ENCODE assay signal across 10 cellular contexts in the genomic region with DNA sequence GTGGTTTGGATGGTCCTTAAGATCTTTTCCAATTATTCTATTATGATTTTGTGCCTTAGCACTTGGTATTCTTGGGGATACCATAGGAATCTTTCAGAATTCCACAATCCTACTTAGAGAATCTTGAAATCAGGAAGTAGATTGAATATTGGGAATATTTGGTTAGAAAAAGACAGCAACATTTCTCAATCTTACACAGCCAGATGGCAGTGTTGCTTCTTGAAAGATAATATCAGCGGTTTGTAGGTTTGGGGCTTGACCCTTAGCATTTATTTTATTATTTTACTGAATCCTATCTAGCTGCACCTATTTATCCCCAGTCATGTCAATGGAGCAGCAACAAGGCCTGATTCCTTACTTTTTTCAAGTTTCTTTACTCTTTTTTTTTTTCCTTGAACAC. TPM values are rescaled to one million over a fixed set of nuclear protein-coding genes. Genes with fewer than 3 reads are reported as not detected.
DNase-seq lines count a peak whose midpoint lies in the region; ATAC-seq and TF ChIP-seq lines count a peak whose summit lies in the region.
"Had no signal": no experiment of that assay in that cellular context is flagged by ENCODE, and none has a peak within 500 bp of the region (broad histone marks: within the 10 kb centered on the region; RNA-seq: fewer than 3 reads in every experiment).

No MANE protein-coding gene starts in this region.

- no peaks in the 10 kb centered on the region for H3K36me3 Mint-ChIP-seq in effector memory CD8-positive, alpha-beta T cell (ENCODE audit: insufficient read depth)
- H3K36me3 Mint-ChIP-seq: naive thymus-derived CD8-positive, alpha-beta T cell; T-cell had no signal

- TF ChIP-seq CTCF in MM.1S (IDR thresholded peaks at IDR 0.05; ENCODE audit: low read length): peak; percentile 19; the same call in 1 of the 2 replicates
- no peak for TF ChIP-seq CTCF in neural cell (IDR thresholded peaks at IDR 0.05; ENCODE audit: poor library complexity, severe bottlenecking)
- no peak for TF ChIP-seq CTCF in suprapubic skin (IDR thresholded peaks at IDR 0.05)

- TF ChIP-seq EP300 in neural cell (conservative IDR thresholded peaks at IDR 0.05; ENCODE audit: poor library complexity, severe bottlenecking): no peak
- TF ChIP-seq EP300 in suprapubic skin (IDR thresholded peaks at IDR 0.05): no peak

- H2AFZ ChIP-seq in MM.1S (ENCODE audit: low read length) (no peak overlapping the region), neural cell (ENCODE audit: low read depth, low read length) (no peak overlapping the region)

- H3K79me2 ChIP-seq in MM.1S (ENCODE audit: low read length) (no peaks in the 10 kb centered on the region), neural cell (replicated peaks; ENCODE audit: insufficient read depth, low read length) (no peaks in the 10 kb centered on the region)

- no peak overlapping the region for H3K27ac Mint-ChIP-seq in effector memory CD8-positive, alpha-beta T cell
- H3K27ac Mint-ChIP-seq: naive thymus-derived CD8-positive, alpha-beta T cell; T-cell had no signal

- no peak overlapping the region for H3K4me3 Mint-ChIP-seq in effector memory CD8-positive, alpha-beta T cell
- H3K4me3 Mint-ChIP-seq: naive thymus-derived CD8-positive, alpha-beta T cell; T-cell had no signal

- DNase-seq in EH (ENCODE audit: low read depth) (peak; percentile 32), MM.1S (no peak), dermis blood vessel endothelial cell (peak; percentile 29), suprapubic skin (ENCODE audit: low spot score in 2 of 2) (no peak)
- DNase-seq in effector memory CD8-positive, alpha-beta T cell: no peak
- DNase-seq: activated T-cell treated with anti-CD3 and anti-CD28 coated beads, Interleukin-2, amount 50 U/mL, for 48 hours; naive thymus-derived CD8-positive, alpha-beta T cell; T-cell had no signal

- no peaks in the 10 kb centered on the region for H3K4me1 Mint-ChIP-seq in effector memory CD8-positive, alpha-beta T cell (ENCODE audit: low read depth in 2 of 2)

- no peak for TF ChIP-seq RAD21 in neural cell (conservative IDR thresholded peaks at IDR 0.05)

- 3% methylated on average over 1 of the region's 1 CpG for WGBS in suprapubic skin

- H4K20me1 ChIP-seq in MM.1S (ENCODE audit: insufficient read depth, low read length) (no peaks in the 10 kb centered on the region), neural cell (ENCODE audit: insufficient read depth) (no peaks in the 10 kb centered on the region)

- H3F3A ChIP-seq in MM.1S (ENCODE audit: insufficient read depth, low read length) (no peaks in the 10 kb centered on the region), neural cell (ENCODE audit: insufficient read depth, low read length, poor library complexity, severe bottlenecking) (no peaks in the 10 kb centered on the region)

- H3K4me2 ChIP-seq in MM.1S (ENCODE audit: low read depth, low read length) (no peak overlapping the region), neural cell (ENCODE audit: low read length) (no peak overlapping the region)

- H3K9me3 ChIP-seq in MM.1S (replicated peaks; ENCODE audit: insufficient read depth, low read length) (no peaks in the 10 kb centered on the region), neural cell (ENCODE audit: low read length) (no peaks in the 10 kb centered on the region), suprapubic skin (no peaks in the 10 kb centered on the region)

- H3K9me2 ChIP-seq in MM.1S (replicated peaks; ENCODE audit: insufficient read depth, low read length) (no peaks in the 10 kb centered on the region), neural cell (ENCODE audit: insufficient read depth, low read length) (no peaks in the 10 kb centered on the region)

- TF ChIP-seq POLR2A in suprapubic skin (IDR thresholded peaks at IDR 0.05): no peak

- no peak for ATAC-seq in effector memory CD8-positive, alpha-beta T cell (replicated peaks)
- ATAC-seq in HG03095 (IDR thresholded peaks at IDR 0.05; ENCODE audit: unreplicated experiment): no peak
- ATAC-seq: naive thymus-derived CD8-positive, alpha-beta T cell; T-cell had no signal

- H3K4me1 ChIP-seq in MM.1S (ENCODE audit: low read length) (no peaks in the 10 kb centered on the region), suprapubic skin (no peaks in the 10 kb centered on the region)

- H3K9ac ChIP-seq in MM.1S (ENCODE audit: low read length) (no peak overlapping the region), neural cell (ENCODE audit: low read length) (no peak overlapping the region)

- H3K27me3 ChIP-seq in MM.1S (replicated peaks; ENCODE audit: insufficient read depth, low read length) (no peaks in the 10 kb centered on the region), neural cell (ENCODE audit: insufficient read depth, low read depth, low read length) (no peaks in the 10 kb centered on the region), suprapubic skin (no peaks in the 10 kb centered on the region)

- H3K27ac ChIP-seq in MM.1S (ENCODE audit: low read length): no peak overlapping the region
- H3K27ac ChIP-seq in neural cell (ENCODE audit: low read length): no peak overlapping the region
- no peak overlapping the region for H3K27ac ChIP-seq in suprapubic skin

- no peaks in the 10 kb centered on the region for H3K27me3 Mint-ChIP-seq in effector memory CD8-positive, alpha-beta T cell

- H3K4me3 ChIP-seq in MM.1S (ENCODE audit: low read length): no peak overlapping the region
- H3K4me3 ChIP-seq in neural cell (ENCODE audit: low read length): no peak overlapping the region
- H3K4me3 ChIP-seq in suprapubic skin: no peak overlapping the region

- H3K9me3 Mint-ChIP-seq in effector memory CD8-positive, alpha-beta T cell: peaks cover 0 to 2% of the 10 kb centered on the region in 2 donors
- H3K9me3 Mint-ChIP-seq: T-cell had no signal

- H3K36me3 ChIP-seq in MM.1S (replicated peaks; ENCODE audit: insufficient read depth, low read length) (no peaks in the 10 kb centered on the region), neural cell (ENCODE audit: insufficient read depth, low read length) (no peaks in the 10 kb centered on the region), suprapubic skin (no peaks in the 10 kb centered on the region)

TF ChIP-seq in neural cell, 6 proteins besides CTCF, POLR2A, EP300 and RAD21:
- TF ChIP-seq SMC3 (conservative IDR thresholded peaks at IDR 0.05; ENCODE audit: poor library complexity): peak; percentile 43
- no peak for TF ChIP-seq REST (IDR thresholded peaks at IDR 0.05; ENCODE audit: borderline replicate concordance)

RNA-seq across cellular contexts. Expression of gene MAGEB1, which starts 28.6 kb away (rescaled TPM):
- total RNA-seq in dermis blood vessel endothelial cell (not detected in 2 replicates), suprapubic skin (not detected)
- not detected in 2 replicates for polyA plus RNA-seq in neural cell
- not detected in 2 replicates for polyA minus RNA-seq in neural cell
- total RNA-seq: naive thymus-derived CD8-positive, alpha-beta T cell; T-cell had no signal
- polyA plus RNA-seq: naive thymus-derived CD8-positive, alpha-beta T cell had no signal

RNA-seq across cellular contexts. Expression of gene NR0B1, which starts 33.7 kb away (rescaled TPM):
- total RNA-seq in dermis blood vessel endothelial cell (not detected in 2 replicates), suprapubic skin (not detected)
- polyA plus RNA-seq in neural cell: not detected in 2 replicates
- not detected in 2 replicates for polyA minus RNA-seq in neural cell
- total RNA-seq: naive thymus-derived CD8-positive, alpha-beta T cell; T-cell had no signal
- polyA plus RNA-seq: naive thymus-derived CD8-positive, alpha-beta T cell had no signal

RNA-seq across cellular contexts. Expression of gene MAGEB4, which starts 33.7 kb away (rescaled TPM):
- not detected in 2 replicates for total RNA-seq in dermis blood vessel endothelial cell
- not detected in 2 replicates for polyA plus RNA-seq in neural cell
- not detected in 2 replicates for polyA minus RNA-seq in neural cell
- total RNA-seq in suprapubic skin: not detected
- total RNA-seq: naive thymus-derived CD8-positive, alpha-beta T cell; T-cell had no signal
- polyA plus RNA-seq: naive thymus-derived CD8-positive, alpha-beta T cell had no signal

RNA-seq across cellular contexts. Expression of gene MAGEB3, which starts 45.0 kb away (rescaled TPM):
- not detected in 2 replicates for total RNA-seq in dermis blood vessel endothelial cell
- not detected in 2 replicates for polyA plus RNA-seq in neural cell
- not detected in 2 replicates for polyA minus RNA-seq in neural cell
- not detected for total RNA-seq in suprapubic skin
- total RNA-seq: naive thymus-derived CD8-positive, alpha-beta T cell; T-cell had no signal
- polyA plus RNA-seq: naive thymus-derived CD8-positive, alpha-beta T cell had no signal

Comparison
In these comparisons a context has a peak if more than half of its experiments do, and no peak if none do; other contexts are left out.
1. DNase-seq: peak in EH (single experiment) and dermis blood vessel endothelial cell (single experiment); none in MM.1S (single experiment), suprapubic skin (0 of 2) and effector memory CD8-positive, alpha-beta T cell (0 of 3).